1 cellular context compared by ENCODE assay signal in the genomic region with DNA sequence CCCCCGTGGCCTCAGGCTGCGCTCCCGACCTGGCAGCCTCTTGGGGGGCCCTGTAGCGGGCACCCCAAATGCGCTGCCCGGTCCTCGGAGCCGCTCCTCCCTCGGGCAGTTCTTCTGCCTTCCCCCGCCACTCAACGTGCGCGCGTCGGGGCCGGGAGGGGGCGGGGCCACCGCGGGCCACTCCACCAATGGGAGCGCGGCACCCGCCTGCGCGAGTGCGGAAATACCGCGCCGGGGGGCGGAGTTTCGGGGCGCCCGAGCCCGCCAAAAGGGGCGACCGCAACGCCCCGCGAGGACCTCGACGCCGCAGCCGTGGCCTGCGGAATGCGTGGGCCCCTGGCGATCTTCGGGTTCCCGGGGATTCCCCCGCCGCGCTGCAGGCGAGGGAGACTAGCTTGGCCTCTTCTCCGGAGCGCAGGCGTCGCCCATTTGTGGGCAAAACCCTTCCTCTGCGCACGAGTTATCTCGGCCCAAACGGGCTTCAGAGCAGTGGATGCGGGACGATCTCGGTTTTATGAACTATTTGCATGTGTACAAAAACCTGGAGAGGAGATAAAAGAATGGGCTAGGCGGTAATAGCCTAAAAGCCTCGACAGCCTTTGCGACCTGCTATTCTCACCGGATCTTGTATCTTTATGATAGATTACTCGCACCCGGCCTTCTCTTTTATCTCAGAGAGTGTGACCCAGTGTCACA.
TF ChIP-seq lines count a peak whose summit lies in the region.

A gene with protein sequence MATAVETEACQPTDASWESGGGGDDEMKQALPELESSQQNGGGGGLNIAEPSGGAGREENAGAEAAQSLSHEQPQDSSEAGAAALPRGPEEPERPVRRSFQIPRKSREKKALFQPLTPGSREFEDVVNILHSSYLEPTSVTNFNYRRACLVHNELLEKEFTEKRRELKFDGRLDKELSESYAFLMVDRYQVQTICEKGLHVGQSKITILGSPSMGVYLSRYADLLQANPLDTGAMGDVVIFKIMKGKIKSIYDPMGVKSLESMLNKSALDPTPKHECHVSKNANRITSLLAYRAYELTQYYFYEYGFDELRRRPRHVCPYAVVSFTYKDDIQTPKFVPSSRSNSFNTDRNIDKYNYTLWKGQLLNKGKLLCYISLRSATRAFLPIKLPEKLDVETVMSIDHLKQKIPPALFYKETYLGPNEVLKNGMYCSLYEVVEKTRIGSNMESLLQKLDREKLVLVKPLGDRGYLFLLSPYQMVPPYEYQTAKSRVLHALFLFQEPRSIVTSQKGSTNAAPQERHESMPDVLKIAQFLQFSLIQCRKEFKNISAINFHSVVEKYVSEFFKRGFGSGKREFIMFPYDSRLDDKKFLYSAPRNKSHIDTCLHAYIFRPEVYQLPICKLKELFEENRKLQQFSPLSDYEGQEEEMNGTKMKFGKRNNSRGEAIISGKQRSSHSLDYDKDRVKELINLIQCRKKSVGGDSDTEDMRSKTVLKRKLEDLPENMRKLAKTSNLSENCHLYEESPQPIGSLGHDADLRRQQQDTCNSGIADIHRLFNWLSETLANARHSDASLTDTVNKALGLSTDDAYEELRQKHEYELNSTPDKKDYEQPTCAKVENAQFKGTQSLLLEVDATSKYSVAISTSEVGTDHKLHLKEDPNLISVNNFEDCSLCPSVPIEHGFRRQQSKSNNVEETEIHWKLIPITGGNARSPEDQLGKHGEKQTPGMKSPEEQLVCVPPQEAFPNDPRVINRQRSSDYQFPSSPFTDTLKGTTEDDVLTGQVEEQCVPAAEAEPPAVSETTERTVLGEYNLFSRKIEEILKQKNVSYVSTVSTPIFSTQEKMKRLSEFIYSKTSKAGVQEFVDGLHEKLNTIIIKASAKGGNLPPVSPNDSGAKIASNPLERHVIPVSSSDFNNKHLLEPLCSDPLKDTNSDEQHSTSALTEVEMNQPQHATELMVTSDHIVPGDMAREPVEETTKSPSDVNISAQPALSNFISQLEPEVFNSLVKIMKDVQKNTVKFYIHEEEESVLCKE (N-terminal part only) (minus strand): TSS at position 144 of the 696 bp plus-strand sequence. CDS start 259 bp downstream, outside the sequence.

TF ChIP-seq in HEK293, 187 proteins besides CTCF, POLR2A, EP300 and RAD21 (continued from another document and continues in another):
- TF ChIP-seq ZFP41 (tag by site-specific recombination; IDR thresholded peaks at IDR 0.05; ENCODE audit: borderline replicate concordance) (no peak), ZNF624 (tag by site-specific recombination; IDR thresholded peaks at IDR 0.05) (no peak), ZNF423 (tag by site-specific recombination; IDR thresholded peaks at IDR 0.05) (no peak), ZNF140 (tag by site-specific recombination; IDR thresholded peaks at IDR 0.05) (no peak), ZNF660 (tag by site-specific recombination; IDR thresholded peaks at IDR 0.05) (no peak), ZFP37 (tag by site-specific recombination; IDR thresholded peaks at IDR 0.05) (no peak), ZNF398 (tag by site-specific recombination; IDR thresholded peaks at IDR 0.05) (peak; percentile 26; the same call in 1 of the 2 replicates), ZBTB49 (tag by site-specific recombination; IDR thresholded peaks at IDR 0.05; ENCODE audit: low read depth) (no peak), HOXC10 (CRISPR knock-in tag; IDR thresholded peaks at IDR 0.05) (no peak), ZNF112 (tag by site-specific recombination; IDR thresholded peaks at IDR 0.05) (no peak), ZEB2 (tag by site-specific recombination; IDR thresholded peaks at IDR 0.05) (0 out of 2 replicates have a peak, but pooled peaks have one; percentile 34), ZNF404 (tag by site-specific recombination; IDR thresholded peaks at IDR 0.05) (no peak), ZNF341 (tag by site-specific recombination; IDR thresholded peaks at IDR 0.05; ENCODE audit: low read depth) (peak; percentile 37; the same call in 1 of the 2 replicates), BCL6B (tag by site-specific recombination; IDR thresholded peaks at IDR 0.05) (no peak), ZSCAN30 (tag by site-specific recombination; IDR thresholded peaks at IDR 0.05) (no peak), ZNF354C (tag by site-specific recombination; IDR thresholded peaks at IDR 0.05; ENCODE audit: borderline replicate concordance, low read depth) (no peak), ZNF24 (tag by site-specific recombination; IDR thresholded peaks at IDR 0.05) (0 out of 2 replicates have a peak, but pooled peaks have one; percentile 26), GLIS2 (tag by site-specific recombination; IDR thresholded peaks at IDR 0.05) (peak; percentile 78), ZSCAN16 (tag by site-specific recombination; IDR thresholded peaks at IDR 0.05) (no peak), ZNF433 (tag by site-specific recombination; IDR thresholded peaks at IDR 0.05; ENCODE audit: low read depth) (no peak), ZNF501 (tag by site-specific recombination; IDR thresholded peaks at IDR 0.05) (0 out of 2 replicates have a peak, but pooled peaks have one; percentile 67), ZNF629 (tag by site-specific recombination; IDR thresholded peaks at IDR 0.05) (no peak), ZNF530 (tag by site-specific recombination; IDR thresholded peaks at IDR 0.05; ENCODE audit: low read depth) (no peak), ZNF132 (tag by site-specific recombination; IDR thresholded peaks at IDR 0.05; ENCODE audit: borderline replicate concordance) (no peak), ZNF777 (tag by site-specific recombination; IDR thresholded peaks at IDR 0.05; ENCODE audit: borderline replicate concordance) (no peak), ZXDB (tag by site-specific recombination; IDR thresholded peaks at IDR 0.05) (peak; percentile 93), ZFP69B (tag by site-specific recombination; IDR thresholded peaks at IDR 0.05) (peak; percentile 97), ZNF157 (tag by site-specific recombination; IDR thresholded peaks at IDR 0.05) (no peak), ZNF558 (tag by site-specific recombination; IDR thresholded peaks at IDR 0.05) (no peak), ZNF510 (tag by site-specific recombination; IDR thresholded peaks at IDR 0.05; ENCODE audit: insufficient replicate concordance) (no peak), RBAK (tag by site-specific recombination; IDR thresholded peaks at IDR 0.05) (no peak), ZNF16 (tag by site-specific recombination; IDR thresholded peaks at IDR 0.05; ENCODE audit: low read depth) (no peak), ZNF776 (tag by site-specific recombination; IDR thresholded peaks at IDR 0.05; ENCODE audit: borderline replicate concordance) (no peak), ZBTB10 (tag by site-specific recombination; IDR thresholded peaks at IDR 0.05) (peak; percentile 85), ZNF223 (tag by site-specific recombination; IDR thresholded peaks at IDR 0.05) (no peak), KLF10 (tag by site-specific recombination; IDR thresholded peaks at IDR 0.05) (peak; percentile 59; the same call in 1 of the 2 replicates), SCRT1 (tag by site-specific recombination; IDR thresholded peaks at IDR 0.05; ENCODE audit: borderline replicate concordance) (no peak), ZNF555 (tag by site-specific recombination; conservative IDR thresholded peaks at IDR 0.05) (no peak), ZNF692 (tag by site-specific recombination; IDR thresholded peaks at IDR 0.05) (peak; percentile 98), ZNF561 (tag by site-specific recombination; IDR thresholded peaks at IDR 0.05; ENCODE audit: borderline replicate concordance) (no peak), ZBTB21 (tag by site-specific recombination; IDR thresholded peaks at IDR 0.05) (no peak), OSR2 (tag by site-specific recombination; IDR thresholded peaks at IDR 0.05) (no peak), ZNF707 (tag by site-specific recombination; IDR thresholded peaks at IDR 0.05) (no peak), SP3 (tag by site-specific recombination; IDR thresholded peaks at IDR 0.05) (peak; percentile 79), ZBTB8A (tag by site-specific recombination; IDR thresholded peaks at IDR 0.05) (peak; percentile 99)
- TF ChIP-seq, protein P1, sequence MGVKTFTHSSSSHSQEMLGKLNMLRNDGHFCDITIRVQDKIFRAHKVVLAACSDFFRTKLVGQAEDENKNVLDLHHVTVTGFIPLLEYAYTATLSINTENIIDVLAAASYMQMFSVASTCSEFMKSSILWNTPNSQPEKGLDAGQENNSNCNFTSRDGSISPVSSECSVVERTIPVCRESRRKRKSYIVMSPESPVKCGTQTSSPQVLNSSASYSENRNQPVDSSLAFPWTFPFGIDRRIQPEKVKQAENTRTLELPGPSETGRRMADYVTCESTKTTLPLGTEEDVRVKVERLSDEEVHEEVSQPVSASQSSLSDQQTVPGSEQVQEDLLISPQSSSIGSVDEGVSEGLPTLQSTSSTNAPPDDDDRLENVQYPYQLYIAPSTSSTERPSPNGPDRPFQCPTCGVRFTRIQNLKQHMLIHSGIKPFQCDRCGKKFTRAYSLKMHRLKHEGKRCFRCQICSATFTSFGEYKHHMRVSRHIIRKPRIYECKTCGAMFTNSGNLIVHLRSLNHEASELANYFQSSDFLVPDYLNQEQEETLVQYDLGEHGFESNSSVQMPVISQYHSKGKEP (tag by site-specific recombination; IDR thresholded peaks at IDR 0.05) = no peak
- TF ChIP-seq, protein P2, sequence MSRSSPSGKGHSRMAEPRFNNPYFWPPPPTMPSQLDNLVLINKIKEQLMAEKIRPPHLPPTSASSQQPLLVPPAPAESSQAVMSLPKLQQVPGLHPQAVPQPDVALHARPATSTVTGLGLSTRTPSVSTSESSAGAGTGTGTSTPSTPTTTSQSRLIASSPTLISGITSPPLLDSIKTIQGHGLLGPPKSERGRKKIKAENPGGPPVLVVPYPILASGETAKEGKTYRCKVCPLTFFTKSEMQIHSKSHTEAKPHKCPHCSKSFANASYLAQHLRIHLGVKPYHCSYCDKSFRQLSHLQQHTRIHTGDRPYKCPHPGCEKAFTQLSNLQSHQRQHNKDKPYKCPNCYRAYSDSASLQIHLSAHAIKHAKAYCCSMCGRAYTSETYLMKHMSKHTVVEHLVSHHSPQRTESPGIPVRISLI (tag by site-specific recombination; IDR thresholded peaks at IDR 0.05) = no peak
